ENCODE assay signal across 8 cellular contexts in the genomic region with DNA sequence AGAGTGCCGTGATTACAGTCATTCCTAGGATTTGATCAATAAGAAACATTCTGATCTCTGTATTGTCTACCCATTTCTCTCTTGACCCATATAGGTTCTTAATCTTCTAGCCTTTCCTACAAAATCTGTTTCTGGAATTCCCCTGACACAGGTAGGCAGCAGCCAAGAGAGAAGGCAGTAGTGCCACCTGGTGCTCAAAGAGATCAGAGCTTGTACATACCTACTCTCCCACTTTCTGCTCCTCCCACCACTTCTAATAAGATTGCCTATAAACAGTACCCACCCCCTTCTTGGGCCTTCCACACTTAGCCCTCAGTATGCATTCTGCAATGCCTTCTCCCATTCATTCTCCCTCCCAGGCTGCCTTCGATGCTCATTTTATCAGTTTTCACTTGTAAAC.
A peak's percentile ranks its signal among the peaks of the same experiment; 100 is the strongest.
DNase-seq lines count a peak whose midpoint lies in the region; ATAC-seq, FAIRE-seq and TF ChIP-seq lines count a peak whose summit lies in the region.

No MANE protein-coding gene starts in this region.

- no peak for TF ChIP-seq EP300 in HepG2 (IDR thresholded peaks at IDR 0.05; ENCODE audit: low read depth in 2 of 2, low read length in 2 of 2)
- no peak for TF ChIP-seq EP300 in HepG2 (CRISPR knock-in tag; IDR thresholded peaks at IDR 0.05; ENCODE audit: borderline replicate concordance)

- ATAC-seq in GM21447 (IDR thresholded peaks at IDR 0.05; ENCODE audit: unreplicated experiment) = peak; percentile 66
- ATAC-seq in activated CD8-positive, alpha-beta T cell treated with anti-CD3 and anti-CD28 coated beads for 36 hours = peak; percentile 53
- ATAC-seq in HepG2 = peak; percentile 94
- no peak for ATAC-seq in GM19455 (IDR thresholded peaks at IDR 0.05; ENCODE audit: unreplicated experiment)

- no peaks in the 10 kb centered on the region for H3K9me3 Mint-ChIP-seq in activated CD8-positive, alpha-beta T cell treated with anti-CD3 and anti-CD28 coated beads for 36 hours

- H3K27ac ChIP-seq in HepG2 (ENCODE audit: extremely low read length, insufficient read depth, low read length) = no peak overlapping the region

- POLR2A ChIA-PET in activated CD8-positive, alpha-beta T cell treated with anti-CD3 and anti-CD28 coated beads for 36 hours (lab: Charles Lee) = no interaction called here
- POLR2A ChIA-PET in HepG2 (lab: Yijun Ruan, JAX) = no interaction called here

- CTCF ChIA-PET in activated CD8-positive, alpha-beta T cell treated with anti-CD3 and anti-CD28 coated beads for 36 hours (lab: Charles Lee) = interaction anchor here (1.3 kb wide), 1 partner anchor 1179 kb away, joined by 6 read pairs; no protein-coding TSS in a partner anchor
- CTCF ChIA-PET in HepG2 (lab: Yijun Ruan, JAX; ENCODE audit: low intra/inter-chr PET ratio, low total read pairs) = interaction anchor here (1.4 to 1.8 kb wide), 2 partner anchors 463 to 696 kb away, joined by 7 to 19 read pairs; no protein-coding TSS in a partner anchor

- peak; percentile 40 for TF ChIP-seq CTCF in activated CD8-positive, alpha-beta T cell treated with anti-CD3 and anti-CD28 coated beads for 36 hours (IDR thresholded peaks at IDR 0.05)
- TF ChIP-seq CTCF in HepG2 (CRISPR knock-in tag; IDR thresholded peaks at IDR 0.05) = peak; percentile 72

- no peaks in the 10 kb centered on the region for H3K79me2 ChIP-seq in HepG2 (ENCODE audit: insufficient read depth, low read length)

- peaks cover 4% of the 10 kb centered on the region for H3K4me1 Mint-ChIP-seq in activated CD8-positive, alpha-beta T cell treated with anti-CD3 and anti-CD28 coated beads for 36 hours (ENCODE audit: low read depth)

- in situ Hi-C loops in HepG2 (cut with HindIII; ENCODE audit: extremely low pct_ligation_motif_present, low pct_unique_long_range_greater_than_20kb) = loop anchor here (5.0 kb wide), 1 partner anchor 697 kb away; no protein-coding TSS in a partner anchor

- peak; percentile 77 for DNase-seq in ELF-1 (ENCODE audit: low read depth, low spot score)
- DNase-seq in NCI-H1092 (lab: John Stamatoyannopoulos, UW) = peak; percentile 39
- DNase-seq in activated CD8-positive, alpha-beta T cell treated with anti-CD3 and anti-CD28 coated beads for 36 hours = peak; percentile 51
- peak; percentile 40 for DNase-seq in HepG2 (ENCODE audit: low spot score)
- no peak for DNase-seq in activated CD8-positive, alpha-beta memory T cell treated with anti-CD3 and anti-CD28 coated beads, Interleukin-2, amount 50 U/mL, for 4 hours
- no peak for DNase-seq in stimulated activated CD4-positive, alpha-beta T cell treated with anti-CD3 and anti-CD28 coated beads, Interleukin-2, amount 100 ng/mL, for 48 hours

- H3K36me3 ChIP-seq in HepG2 (replicated peaks in 1 of 2; ENCODE audit: control insufficient read depth in 1 of 2, insufficient read depth in 2 of 2, low read length in 2 of 2) = no peaks in the 10 kb centered on the region

- no peak overlapping the region for H2AFZ ChIP-seq in HepG2 (ENCODE audit: low read length)

- 26% methylated on average over 2 of the region's 2 CpGs for WGBS in HepG2 (ENCODE audit: low lambda C conversion rate)

- H3K4me1 ChIP-seq in HepG2 (ENCODE audit: insufficient read depth, low read length) = no peaks in the 10 kb centered on the region

- 0 out of 2 replicates have a peak, but pooled peaks have one; percentile 43 for TF ChIP-seq RAD21 in HepG2 (CRISPR knock-in tag; IDR thresholded peaks at IDR 0.05)

- no TSS peak for BruUV-seq in HepG2 (replicated peaks; lab: Mats Ljungman, UMichigan)

- intact Hi-C loops in activated CD8-positive, alpha-beta T cell treated with anti-CD3 and anti-CD28 coated beads for 36 hours (cut with micrococcal nuclease) = no loop called here
- intact Hi-C loops in HepG2 (cut with micrococcal nuclease; ENCODE audit: unreplicated experiment) = loop anchor here (1.0 to 2.0 kb wide), 4 partner anchors 191 to 1179 kb away; no protein-coding TSS in a partner anchor

- H3K9ac ChIP-seq in HepG2 (ENCODE audit: insufficient read depth, low read depth, low read length) = no peak overlapping the region

- no peak overlapping the region for H3K27ac Mint-ChIP-seq in activated CD8-positive, alpha-beta T cell treated with anti-CD3 and anti-CD28 coated beads for 36 hours

- H3K36me3 Mint-ChIP-seq in activated CD8-positive, alpha-beta T cell treated with anti-CD3 and anti-CD28 coated beads for 36 hours (ENCODE audit: low read depth) = no peaks in the 10 kb centered on the region

- no peaks in the 10 kb centered on the region for H3K9me3 ChIP-seq in HepG2 (ENCODE audit: low read length)

- no peak for TF ChIP-seq POLR2A in HepG2 (IDR thresholded peaks at IDR 0.05; ENCODE audit: insufficient read depth in 1 of 2, low read depth in 2 of 2, low read length in 2 of 2)

- no peaks in the 10 kb centered on the region for H3K27me3 Mint-ChIP-seq in activated CD8-positive, alpha-beta T cell treated with anti-CD3 and anti-CD28 coated beads for 36 hours

- H3K27me3 ChIP-seq in HepG2 (ENCODE audit: control insufficient read depth in 1 of 2, insufficient read depth in 2 of 2, low read length in 2 of 2) = no peaks in the 10 kb centered on the region

- H3K4me3 Mint-ChIP-seq in activated CD8-positive, alpha-beta T cell treated with anti-CD3 and anti-CD28 coated beads for 36 hours = no peak overlapping the region

- peak; percentile 44 for FAIRE-seq in HepG2 (lab: Jason Lieb, UNC)

- H3K4me2 ChIP-seq in HepG2 (ENCODE audit: low read depth, low read length) = no peak overlapping the region

- no peak overlapping the region for H3K4me3 ChIP-seq in HepG2 (replicated peaks in 1 of 3; ENCODE audit: insufficient read depth in 1 of 3, low read depth in 2 of 3, low read length in 3 of 3)

- no peaks in the 10 kb centered on the region for H4K20me1 ChIP-seq in HepG2 (ENCODE audit: insufficient read depth, low read length)

TF ChIP-seq in HepG2, 621 proteins besides CTCF, POLR2A, EP300 and RAD21:
- peak; percentile 80 for TF ChIP-seq SMC3 (IDR thresholded peaks at IDR 0.05; ENCODE audit: low read length)
- TF ChIP-seq STAG1 (CRISPR knock-in tag; IDR thresholded peaks at IDR 0.05) = peak; percentile 81
- TF ChIP-seq KDM5A (IDR thresholded peaks at IDR 0.05; ENCODE audit: borderline replicate concordance, low read length) = no peak

Comparison
In these comparisons a context has a peak if more than half of its experiments do, and no peak if none do; other contexts are left out.
1. DNase-seq: peak in ELF-1 (single experiment), NCI-H1092 (single experiment), activated CD8-positive, alpha-beta T cell treated with anti-CD3 and anti-CD28 coated beads for 36 hours (single experiment) and HepG2 (single experiment); none in activated CD8-positive, alpha-beta memory T cell treated with anti-CD3 and anti-CD28 coated beads, Interleukin-2, amount 50 U/mL, for 4 hours (single experiment) and stimulated activated CD4-positive, alpha-beta T cell treated with anti-CD3 and anti-CD28 coated beads, Interleukin-2, amount 100 ng/mL, for 48 hours (0 of 2).